In genomic region chr12:64452559-64453329, GRCh38 we compare ENCODE assay signal across 8 cellular contexts. TPM values are rescaled to one million over a fixed set of nuclear protein-coding genes. Genes with fewer than 3 reads are reported as not detected.
DNase-seq lines count a peak whose midpoint lies in the region; ATAC-seq and TF ChIP-seq lines count a peak whose summit lies in the region.

No MANE protein-coding gene starts in this region.

- H3K36me3 ChIP-seq in KOPT-K1 (ENCODE audit: insufficient read depth, low read length) (peaks cover 26% of the 10 kb centered on the region), mucosa of descending colon (ENCODE audit: low read depth) (no peaks in the 10 kb centered on the region), vagina (peaks cover 0 to 4% of the 10 kb centered on the region in 2 donors)

- peak overlapping the region; percentile 94 for H3K27ac Mint-ChIP-seq in activated T-cell treated with anti-CD3 and anti-CD28 coated beads, Interleukin-2, amount 50 U/mL, for 24 hours
- H3K27ac Mint-ChIP-seq in T-helper 17 cell = peak overlapping the region; percentile 96

- H3K4me3 ChIP-seq in epithelial cell of proximal tubule (ENCODE audit: low read depth, low read length) = peak overlapping the region; percentile 94
- H3K4me3 ChIP-seq in mucosa of descending colon = peak overlapping the region; percentile 99
- H3K4me3 ChIP-seq in vagina = peak overlapping the region; percentile 89 to 96

- H3K9me3 Mint-ChIP-seq in activated T-cell treated with anti-CD3 and anti-CD28 coated beads, Interleukin-2, amount 50 U/mL, for 24 hours = no peaks in the 10 kb centered on the region

- H3K4me1 Mint-ChIP-seq in activated T-cell treated with anti-CD3 and anti-CD28 coated beads, Interleukin-2, amount 50 U/mL, for 24 hours (ENCODE audit: low read depth) = peaks cover 49% of the 10 kb centered on the region
- H3K4me1 Mint-ChIP-seq in T-helper 17 cell = peaks cover 42% of the 10 kb centered on the region

- H3K27ac ChIP-seq in KOPT-K1 (ENCODE audit: low read depth, low read length, poor library complexity, severe bottlenecking) (peak overlapping the region; percentile 83), vagina (peak overlapping the region; percentile 99)

- ATAC-seq in T-helper 17 cell (peak; percentile 35), mucosa of descending colon (peak; percentile 73)

- H3K27me3 ChIP-seq in vagina = no peaks in the 10 kb centered on the region

- H3K36me3 Mint-ChIP-seq in activated T-cell treated with anti-CD3 and anti-CD28 coated beads, Interleukin-2, amount 50 U/mL, for 24 hours (ENCODE audit: low read depth) = peaks cover 57% of the 10 kb centered on the region
- H3K36me3 Mint-ChIP-seq in T-helper 17 cell (ENCODE audit: low read depth) = peaks cover 4% of the 10 kb centered on the region

- intact Hi-C loops in mucosa of descending colon (cut with DNase I, micrococcal nuclease) = no loop called here
- intact Hi-C loops in vagina (cut with DNase I) = no loop called here

- H3K4me3 Mint-ChIP-seq in activated T-cell treated with anti-CD3 and anti-CD28 coated beads, Interleukin-2, amount 50 U/mL, for 24 hours = peak overlapping the region; percentile 91
- peak overlapping the region; percentile 94 for H3K4me3 Mint-ChIP-seq in T-helper 17 cell

- H3K4me1 ChIP-seq in mucosa of descending colon (ENCODE audit: low read depth) = peaks cover 8% of the 10 kb centered on the region
- H3K4me1 ChIP-seq in vagina = peaks cover 30% of the 10 kb centered on the region

- no peak for TF ChIP-seq POLR2A in vagina (IDR thresholded peaks at IDR 0.05)

- no peaks in the 10 kb centered on the region for H3K9me3 ChIP-seq in KOPT-K1 (ENCODE audit: insufficient read depth, low read length, poor library complexity, severe bottlenecking)
- H3K9me3 ChIP-seq in T-helper 17 cell (ENCODE audit: control insufficient read depth, low read length, poor library complexity, severe bottlenecking) = no peaks in the 10 kb centered on the region
- H3K9me3 ChIP-seq in mucosa of descending colon = no peaks in the 10 kb centered on the region
- H3K9me3 ChIP-seq in vagina = no peaks in the 10 kb centered on the region

- H3K27me3 Mint-ChIP-seq in activated T-cell treated with anti-CD3 and anti-CD28 coated beads, Interleukin-2, amount 50 U/mL, for 24 hours = no peaks in the 10 kb centered on the region
- no peaks in the 10 kb centered on the region for H3K27me3 Mint-ChIP-seq in T-helper 17 cell

- DNase-seq in activated T-cell treated with anti-CD3 and anti-CD28 coated beads, Interleukin-2, amount 50 U/mL, for 24 hours = no peak
- DNase-seq in activated T-cell treated with anti-CD3 and anti-CD28 coated beads, Interleukin-2, amount 50 U/mL, for 48 hours = no peak
- DNase-seq in T-helper 17 cell (no peak), epithelial cell of proximal tubule (ENCODE audit: low read depth) (peak; percentile 63), mucosa of descending colon (peak in 1 of 3 donors; percentile 55), vagina (ENCODE audit: extremely low spot score in 2 of 2) (no peak), NCI-H2081 treated with DMSO at 0.1 percent for 48 hours (lab: John Stamatoyannopoulos, UW) (no peak)

- no peak for TF ChIP-seq CTCF in epithelial cell of proximal tubule (conservative IDR thresholded peaks at IDR 0.05; ENCODE audit: low read depth, low read length)
- TF ChIP-seq CTCF in mucosa of descending colon (IDR thresholded peaks at IDR 0.05) = no peak
- no peak for TF ChIP-seq CTCF in vagina (IDR thresholded peaks at IDR 0.05)

RNA-seq across cellular contexts. Expression of gene TBK1, which starts 0.8 kb away (rescaled TPM):
- total RNA-seq in T-helper 17 cell = 10 to 100 TPM; 15.0 to 22.7 TPM
- total RNA-seq in epithelial cell of proximal tubule = 15.0 and 16.7 TPM in 2 replicates
- total RNA-seq in mucosa of descending colon = 10 to 100 TPM; 16.2 to 23.0 (median 17.9) TPM
- total RNA-seq in vagina = 29.0 TPM

RNA-seq across cellular contexts. Expression of gene XPOT, which starts 48.6 kb away (rescaled TPM):
- total RNA-seq in T-helper 17 cell (10 to 100 TPM; 58.2 to 61.6 TPM), epithelial cell of proximal tubule (39.8 and 68.4 TPM in 2 replicates), mucosa of descending colon (10 to 100 TPM; 18.3 to 43.5 (median 29.6) TPM), vagina (46.2 TPM)
